11 cellular contexts compared by ENCODE assay signal in the genomic region with DNA sequence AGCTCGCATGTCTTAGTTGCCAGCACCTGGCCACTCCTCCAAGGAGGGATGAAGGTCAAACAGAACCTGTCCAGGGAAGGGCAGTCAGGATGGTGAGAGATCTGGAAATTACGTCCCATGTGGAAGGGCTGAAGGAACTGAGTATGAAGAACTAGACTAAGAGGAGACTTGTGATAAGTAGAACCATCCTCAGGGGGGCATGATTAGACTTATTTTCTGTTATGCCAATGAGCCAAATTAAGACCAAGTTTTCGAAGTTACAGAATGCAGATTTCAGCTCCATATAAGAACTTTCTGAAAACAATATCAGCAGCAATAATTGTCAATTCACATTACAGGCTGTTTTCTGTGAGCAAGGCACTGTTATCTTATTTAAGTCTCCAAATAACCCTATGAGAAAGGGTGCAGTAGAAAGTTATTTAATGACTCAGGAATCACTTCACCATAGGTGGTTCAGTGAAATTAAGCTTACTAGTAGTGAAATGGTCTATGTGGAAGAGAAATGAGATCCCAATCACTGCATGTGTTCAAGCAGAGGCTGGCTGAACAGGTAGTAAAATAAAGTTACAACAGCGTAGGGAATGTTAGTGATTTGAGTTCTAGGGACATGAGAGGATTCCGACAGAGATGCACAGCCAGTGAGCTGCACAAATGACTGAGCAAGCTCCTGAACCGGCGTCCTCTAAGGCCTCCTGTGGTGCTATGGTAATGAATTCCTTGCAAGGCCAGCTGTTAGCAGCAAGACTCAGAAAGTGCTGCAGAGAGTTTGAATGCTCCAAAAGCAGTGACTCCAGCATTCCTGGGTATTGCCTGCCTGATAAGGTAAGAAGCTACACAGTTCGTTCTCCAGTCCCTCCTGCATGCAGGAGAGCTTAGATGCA. TPM values are rescaled to one million over a fixed set of nuclear protein-coding genes. Genes with fewer than 3 reads are reported as not detected.
A peak's percentile ranks its signal among the peaks of the same experiment; 100 is the strongest.
DNase-seq lines count a peak whose midpoint lies in the region; TF ChIP-seq lines count a peak whose summit lies in the region.
"Had no signal": no experiment of that assay in that cellular context is flagged by ENCODE, and none has a peak within 500 bp of the region (broad histone marks: within the 10 kb centered on the region; RNA-seq: fewer than 3 reads in every experiment).

No MANE protein-coding gene starts in this region.

- H3K9me3 ChIP-seq in cardiac muscle cell (ENCODE audit: low read depth): no peaks in the 10 kb centered on the region

- H3K4me3 ChIP-seq in cardiac muscle cell (no peak overlapping the region), choroid plexus epithelial cell (ENCODE audit: low read depth, low read length) (no peak overlapping the region)

- TF ChIP-seq CTCF in cardiac muscle cell (IDR thresholded peaks at IDR 0.05; ENCODE audit: low read depth, low read length) (no peak), choroid plexus epithelial cell (conservative IDR thresholded peaks at IDR 0.05; ENCODE audit: low read depth, low read length) (no peak)

- no peaks in the 10 kb centered on the region for H3K36me3 ChIP-seq in cardiac muscle cell

- H3K27ac ChIP-seq in cardiac muscle cell: no peak overlapping the region

- no peaks in the 10 kb centered on the region for H3K4me1 ChIP-seq in cardiac muscle cell (ENCODE audit: low read depth)

- intact Hi-C loops in cardiac septum (cut with DNase I): no loop called here

- H3K27me3 ChIP-seq in cardiac muscle cell: no peaks in the 10 kb centered on the region

- DNase-seq in cardiac muscle cell (ENCODE audit: low read depth in 1 of 2, low spot score in 1 of 2) (peak; percentile 38 to 45), cardiac septum (ENCODE audit: low spot score) (no peak), NCI-H2171 treated with DMSO at 0.1 percent for 48 hours (lab: John Stamatoyannopoulos, UW) (peak; percentile 56), choroid plexus epithelial cell (ENCODE audit: low read depth) (peak; percentile 91), pons (ENCODE audit: low spot score) (no peak), putamen (ENCODE audit: low spot score) (no peak), DMS79 treated with DMSO at 0.1 percent for 48 hours (lab: John Stamatoyannopoulos, UW) (no peak), NCI-H2107 (lab: John Stamatoyannopoulos, UW) (no peak)
- DNase-seq: aorta, NCI-H1436, SHP77 treated with DMSO at 0.1 percent for 48 hours had no signal

RNA-seq across cellular contexts. Expression of gene DYM, which starts 4.5 kb away (rescaled TPM):
- total RNA-seq in cardiac muscle cell (90.2 and 189 TPM in 2 replicates), cardiac septum (47.1 TPM)
- polyA plus RNA-seq in cardiac muscle cell: 43.6 and 52.3 TPM in 2 replicates

RNA-seq across cellular contexts. Expression of gene C18orf32, which starts 22.1 kb away (rescaled TPM):
- total RNA-seq in cardiac muscle cell (22.5 and 40.0 TPM in 2 replicates), cardiac septum (65.2 TPM)
- 97.6 and 109 TPM in 2 replicates for polyA plus RNA-seq in cardiac muscle cell

RNA-seq across cellular contexts. Expression of gene RPL17, which starts 27.3 kb away (rescaled TPM):
- total RNA-seq in cardiac muscle cell (1,792 and 1,922 TPM in 2 replicates), cardiac septum (615 TPM)
- 737 and 809 TPM in 2 replicates for polyA plus RNA-seq in cardiac muscle cell

Comparison
In these comparisons a context has a peak if more than half of its experiments do, and no peak if none do; other contexts are left out.
1. DNase-seq: peak in cardiac muscle cell (2 of 2), NCI-H2171 treated with DMSO at 0.1 percent for 48 hours (single experiment) and choroid plexus epithelial cell (single experiment); none in cardiac septum (single experiment), pons (single experiment), putamen (single experiment), DMS79 treated with DMSO at 0.1 percent for 48 hours (single experiment) and NCI-H2107 (single experiment).